In genomic region chr12:106971065-106971464, GRCh38 we compare ENCODE assay signal across 2 cellular contexts.
A peak's percentile ranks its signal among the peaks of the same experiment; 100 is the strongest.
TF ChIP-seq lines count a peak whose summit lies in the region.

No MANE protein-coding gene starts in this region.

TF ChIP-seq in GM12891, 5 proteins besides CTCF, POLR2A, EP300 and RAD21:
- TF ChIP-seq PAX5 (IDR thresholded peaks at IDR 0.05; ENCODE audit: insufficient read depth, low read length, severe bottlenecking) = no peak
- no peak for TF ChIP-seq POU2F2 (IDR thresholded peaks at IDR 0.05; ENCODE audit: low read depth, low read length)
- TF ChIP-seq SPI1 (IDR thresholded peaks at IDR 0.05; ENCODE audit: low read depth, low read length) = no peak
- TF ChIP-seq POLR2AphosphoS5 (IDR thresholded peaks at IDR 0.05; ENCODE audit: low read depth, low read length) = no peak
- no peak for TF ChIP-seq TAF1 (IDR thresholded peaks at IDR 0.05; ENCODE audit: low read depth, low read length)
TF ChIP-seq in GM12891: peak in this region for 0.

TF ChIP-seq in K562, 482 proteins besides CTCF, POLR2A, EP300 and RAD21:
- TF ChIP-seq DACH1 (IDR thresholded peaks at IDR 0.05; ENCODE audit: partially characterized antibody) (peak; percentile 11), KAT7 (CRISPR knock-in tag; IDR thresholded peaks at IDR 0.05; ENCODE audit: borderline replicate concordance) (no peak)
